1 cellular context compared by ENCODE assay signal in the genomic region with DNA sequence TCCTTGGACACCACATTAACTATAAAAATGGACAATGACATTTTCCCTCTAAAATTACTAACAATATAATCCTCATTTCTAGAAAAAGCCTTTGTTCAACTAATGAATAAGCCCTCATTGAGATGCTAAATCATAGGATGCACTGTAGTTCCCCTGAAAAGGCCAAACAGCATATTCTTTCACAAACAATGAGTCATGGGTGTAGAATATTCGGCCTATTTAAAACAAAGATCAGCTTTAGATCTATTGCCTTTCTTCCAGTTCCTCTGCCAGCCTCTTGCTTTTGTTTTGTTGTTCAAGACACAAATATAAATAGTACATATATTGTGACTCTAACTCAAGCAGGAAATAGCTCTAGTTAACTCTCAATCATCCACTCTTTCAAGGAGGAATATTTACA.
TF ChIP-seq lines count a peak whose summit lies in the region.

No MANE protein-coding gene starts in this region.

TF ChIP-seq in GM23338, 12 proteins besides CTCF, POLR2A, EP300 and RAD21 (continued from another document):
- TF ChIP-seq, protein P1, sequence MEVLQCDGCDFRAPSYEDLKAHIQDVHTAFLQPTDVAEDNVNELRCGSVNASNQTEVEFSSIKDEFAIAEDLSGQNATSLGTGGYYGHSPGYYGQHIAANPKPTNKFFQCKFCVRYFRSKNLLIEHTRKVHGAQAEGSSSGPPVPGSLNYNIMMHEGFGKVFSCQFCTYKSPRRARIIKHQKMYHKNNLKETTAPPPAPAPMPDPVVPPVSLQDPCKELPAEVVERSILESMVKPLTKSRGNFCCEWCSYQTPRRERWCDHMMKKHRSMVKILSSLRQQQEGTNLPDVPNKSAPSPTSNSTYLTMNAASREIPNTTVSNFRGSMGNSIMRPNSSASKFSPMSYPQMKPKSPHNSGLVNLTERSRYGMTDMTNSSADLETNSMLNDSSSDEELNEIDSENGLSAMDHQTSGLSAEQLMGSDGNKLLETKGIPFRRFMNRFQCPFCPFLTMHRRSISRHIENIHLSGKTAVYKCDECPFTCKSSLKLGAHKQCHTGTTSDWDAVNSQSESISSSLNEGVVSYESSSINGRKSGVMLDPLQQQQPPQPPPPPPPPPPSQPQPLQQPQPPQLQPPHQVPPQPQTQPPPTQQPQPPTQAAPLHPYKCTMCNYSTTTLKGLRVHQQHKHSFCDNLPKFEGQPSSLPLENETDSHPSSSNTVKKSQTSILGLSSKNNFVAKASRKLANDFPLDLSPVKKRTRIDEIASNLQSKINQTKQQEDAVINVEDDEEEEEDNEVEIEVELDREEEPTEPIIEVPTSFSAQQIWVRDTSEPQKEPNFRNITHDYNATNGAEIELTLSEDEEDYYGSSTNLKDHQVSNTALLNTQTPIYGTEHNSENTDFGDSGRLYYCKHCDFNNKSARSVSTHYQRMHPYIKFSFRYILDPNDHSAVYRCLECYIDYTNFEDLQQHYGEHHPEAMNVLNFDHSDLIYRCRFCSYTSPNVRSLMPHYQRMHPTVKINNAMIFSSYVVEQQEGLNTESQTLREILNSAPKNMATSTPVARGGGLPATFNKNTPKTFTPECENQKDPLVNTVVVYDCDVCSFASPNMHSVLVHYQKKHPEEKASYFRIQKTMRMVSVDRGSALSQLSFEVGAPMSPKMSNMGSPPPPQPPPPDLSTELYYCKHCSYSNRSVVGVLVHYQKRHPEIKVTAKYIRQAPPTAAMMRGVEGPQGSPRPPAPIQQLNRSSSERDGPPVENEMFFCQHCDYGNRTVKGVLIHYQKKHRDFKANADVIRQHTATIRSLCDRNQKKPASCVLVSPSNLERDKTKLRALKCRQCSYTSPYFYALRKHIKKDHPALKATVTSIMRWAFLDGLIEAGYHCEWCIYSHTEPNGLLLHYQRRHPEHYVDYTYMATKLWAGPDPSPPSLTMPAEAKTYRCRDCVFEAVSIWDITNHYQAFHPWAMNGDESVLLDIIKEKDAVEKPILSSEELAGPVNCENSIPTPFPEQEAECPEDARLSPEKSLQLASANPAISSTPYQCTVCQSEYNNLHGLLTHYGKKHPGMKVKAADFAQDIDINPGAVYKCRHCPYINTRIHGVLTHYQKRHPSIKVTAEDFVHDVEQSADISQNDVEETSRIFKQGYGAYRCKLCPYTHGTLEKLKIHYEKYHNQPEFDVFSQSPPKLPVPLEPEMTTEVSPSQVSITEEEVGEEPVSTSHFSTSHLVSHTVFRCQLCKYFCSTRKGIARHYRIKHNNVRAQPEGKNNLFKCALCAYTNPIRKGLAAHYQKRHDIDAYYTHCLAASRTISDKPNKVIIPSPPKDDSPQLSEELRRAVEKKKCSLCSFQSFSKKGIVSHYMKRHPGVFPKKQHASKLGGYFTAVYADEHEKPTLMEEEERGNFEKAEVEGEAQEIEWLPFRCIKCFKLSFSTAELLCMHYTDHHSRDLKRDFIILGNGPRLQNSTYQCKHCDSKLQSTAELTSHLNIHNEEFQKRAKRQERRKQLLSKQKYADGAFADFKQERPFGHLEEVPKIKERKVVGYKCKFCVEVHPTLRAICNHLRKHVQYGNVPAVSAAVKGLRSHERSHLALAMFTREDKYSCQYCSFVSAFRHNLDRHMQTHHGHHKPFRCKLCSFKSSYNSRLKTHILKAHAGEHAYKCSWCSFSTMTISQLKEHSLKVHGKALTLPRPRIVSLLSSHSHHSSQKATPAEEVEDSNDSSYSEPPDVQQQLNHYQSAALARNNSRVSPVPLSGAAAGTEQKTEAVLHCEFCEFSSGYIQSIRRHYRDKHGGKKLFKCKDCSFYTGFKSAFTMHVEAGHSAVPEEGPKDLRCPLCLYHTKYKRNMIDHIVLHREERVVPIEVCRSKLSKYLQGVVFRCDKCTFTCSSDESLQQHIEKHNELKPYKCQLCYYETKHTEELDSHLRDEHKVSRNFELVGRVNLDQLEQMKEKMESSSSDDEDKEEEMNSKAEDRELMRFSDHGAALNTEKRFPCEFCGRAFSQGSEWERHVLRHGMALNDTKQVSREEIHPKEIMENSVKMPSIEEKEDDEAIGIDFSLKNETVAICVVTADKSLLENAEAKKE (CRISPR knock-in tag; IDR thresholded peaks at IDR 0.05): no peak
